7 cellular contexts compared by ENCODE assay signal in the genomic region with DNA sequence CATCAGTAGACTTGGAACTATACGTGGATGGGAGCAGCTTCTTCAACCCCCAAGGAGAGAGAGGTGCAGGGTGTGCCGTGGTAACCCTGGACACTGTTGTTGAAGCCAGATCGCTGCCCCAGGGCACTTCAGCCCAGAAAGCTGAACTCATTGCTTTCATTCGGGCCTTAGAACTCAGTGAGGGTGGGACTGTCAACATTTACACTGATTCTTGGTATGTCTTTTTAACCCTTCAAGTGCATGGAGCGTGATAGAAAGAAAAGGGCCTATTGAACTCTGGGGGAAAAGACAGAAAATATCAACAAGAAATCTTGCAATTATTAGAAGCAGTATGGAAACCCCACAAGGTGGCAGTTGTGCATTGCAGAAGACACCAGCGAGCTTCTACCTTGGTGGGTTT.
DNase-seq lines count a peak whose midpoint lies in the region; ATAC-seq, FAIRE-seq and TF ChIP-seq lines count a peak whose summit lies in the region.
"Not testable (repeated sequence)": the region's sequence is repeated elsewhere in the genome, so short reads cannot be mapped to it uniquely, and the experiment has no call there.

No MANE protein-coding gene starts in this region.

- not testable (repeated sequence) for H4K20me1 ChIP-seq in H9 (ENCODE audit: control insufficient read depth, insufficient read depth, insufficient read length); PC-9 (ENCODE audit: insufficient read depth); HepG2 (ENCODE audit: insufficient read depth, low read length); neural progenitor cell (ENCODE audit: low read depth)

- H3F3A ChIP-seq in PC-9 (ENCODE audit: insufficient read depth, low read depth); neural progenitor cell (ENCODE audit: low read depth): not testable (repeated sequence)

- not testable (repeated sequence) for H3K9me3 Mint-ChIP-seq in Caco-2 (ENCODE audit: unreplicated experiment); H9; chondrocyte (ENCODE audit: low read depth); neural progenitor cell

- intact Hi-C loops in Caco-2 (cut with micrococcal nuclease; ENCODE audit: unreplicated experiment) = loop anchor here (5.0 kb wide), 1 partner anchor 92 kb away; no protein-coding TSS in a partner anchor
- intact Hi-C loops in PC-9 (cut with micrococcal nuclease; ENCODE audit: unreplicated experiment); HepG2 (cut with micrococcal nuclease; ENCODE audit: unreplicated experiment): not testable (repeated sequence)

- DNase-seq in Caco-2 (peak in 1 of 2 experiments; percentile 57), PC-9 (peak in 1 of 2 experiments; percentile 26)
- not testable (repeated sequence) for DNase-seq in H9; chondrocyte (ENCODE audit: low spot score); HepG2 (ENCODE audit: low spot score); neural progenitor cell (ENCODE audit: low spot score)

- not testable (repeated sequence) for H3K79me1 ChIP-seq in H9 (ENCODE audit: insufficient read depth, low read depth, low read length, poor library complexity, severe bottlenecking)

- peak overlapping the region; percentile 93 for H3K27ac Mint-ChIP-seq in Caco-2 (ENCODE audit: unreplicated experiment)
- H3K27ac Mint-ChIP-seq in H9; chondrocyte (ENCODE audit: unreplicated experiment); neural progenitor cell: not testable (repeated sequence)

- not testable (repeated sequence) for H3K23ac ChIP-seq in H9 (ENCODE audit: insufficient read length, low read depth, low read length)

- H3K4me1 ChIP-seq in Caco-2 = peaks cover 12% of the 10 kb centered on the region
- H3K4me1 ChIP-seq in H9 (ENCODE audit: insufficient read depth, low read length); neural progenitor cell: not testable (repeated sequence)
- peaks cover 16% of the 10 kb centered on the region; the same call in 1 of the 2 replicates for H3K4me1 ChIP-seq in PC-9 (replicated peaks; ENCODE audit: insufficient read depth)
- H3K4me1 ChIP-seq in HepG2 (ENCODE audit: insufficient read depth, low read length) = peaks cover 35% of the 10 kb centered on the region

- H3K9me3 ChIP-seq in Caco-2; H9 (ENCODE audit: control insufficient read depth, low read depth, low read length); PC-9 (ENCODE audit: insufficient read depth, low read depth); HepG2 (ENCODE audit: low read length); neural progenitor cell (ENCODE audit: low read depth): not testable (repeated sequence)

- H3K9ac ChIP-seq in H9 (ENCODE audit: extremely low read depth, insufficient read length, low read length); HepG2 (ENCODE audit: insufficient read depth, low read depth, low read length); neural progenitor cell: not testable (repeated sequence)

- H3K27me3 ChIP-seq in Caco-2 (replicated peaks; ENCODE audit: control insufficient read depth, insufficient read depth, low read length); H9 (ENCODE audit: insufficient read depth, low read length); PC-9 (ENCODE audit: insufficient read depth, low read depth); HepG2 (ENCODE audit: control insufficient read depth in 1 of 2, insufficient read depth in 2 of 2, low read length in 2 of 2); neural progenitor cell: not testable (repeated sequence)

- H2AFZ ChIP-seq in H9 (ENCODE audit: low read length); PC-9; HepG2 (ENCODE audit: low read length); neural progenitor cell (replicated peaks): not testable (repeated sequence)

- peak overlapping the region; percentile 61 for H3K4me3 Mint-ChIP-seq in Caco-2 (ENCODE audit: unreplicated experiment)
- H3K4me3 Mint-ChIP-seq in H9; chondrocyte (ENCODE audit: unreplicated experiment); neural progenitor cell: not testable (repeated sequence)

- H3K4me2 ChIP-seq in H9 (ENCODE audit: insufficient read depth, insufficient read length, low read length); neural progenitor cell: not testable (repeated sequence)
- H3K4me2 ChIP-seq in PC-9 (peak overlapping the region; percentile 55), HepG2 (ENCODE audit: low read depth, low read length) (peak overlapping the region; percentile 3; the same call in 1 of the 2 replicates)

- H3K56ac ChIP-seq in H9 (ENCODE audit: insufficient read length, low read depth, low read length) = not testable (repeated sequence)

- H2BK15ac ChIP-seq in H9 (ENCODE audit: low read depth, low read length) = not testable (repeated sequence)

- not testable (repeated sequence) for H3K4ac ChIP-seq in H9 (ENCODE audit: low read depth, low read length)

- ATAC-seq in HepG2 = not testable (repeated sequence)

- not testable (repeated sequence) for H2BK20ac ChIP-seq in H9 (ENCODE audit: low read depth, low read length, poor library complexity, severe bottlenecking)

- H4K5ac ChIP-seq in H9 (ENCODE audit: insufficient read length, low read depth, low read length) = not testable (repeated sequence)

- not testable (repeated sequence) for H2AK5ac ChIP-seq in H9 (ENCODE audit: insufficient read length, low read length)

- peaks cover 11% of the 10 kb centered on the region for H3K4me1 Mint-ChIP-seq in Caco-2 (ENCODE audit: low read depth, unreplicated experiment)
- H3K4me1 Mint-ChIP-seq in H9; chondrocyte (ENCODE audit: low read depth); neural progenitor cell: not testable (repeated sequence)

- not testable (repeated sequence) for TF ChIP-seq POLR2A in HepG2 (IDR thresholded peaks at IDR 0.05; ENCODE audit: insufficient read depth in 1 of 2, low read depth in 2 of 2, low read length in 2 of 2)

- H3K27me3 Mint-ChIP-seq in Caco-2 (ENCODE audit: insufficient read depth, unreplicated experiment); H9 (ENCODE audit: low read depth); chondrocyte (ENCODE audit: low read depth); neural progenitor cell (ENCODE audit: insufficient read depth, low read depth): not testable (repeated sequence)

- no CpG with 5 or more reads among the region's 6 CpGs for WGBS in H9 (ENCODE audit: extremely low coverage, insufficient read length, low lambda C conversion rate)
- WGBS in HepG2 (ENCODE audit: low lambda C conversion rate) = 17% methylated on average over 5 of the region's 6 CpGs

- not testable (repeated sequence) for H3T11ph ChIP-seq in H9 (ENCODE audit: low read length)

- not testable (repeated sequence) for H2BK12ac ChIP-seq in H9 (ENCODE audit: insufficient read length, low read depth, low read length)

- not testable (repeated sequence) for TF ChIP-seq EP300 in HepG2 (IDR thresholded peaks at IDR 0.05; ENCODE audit: low read depth in 2 of 2, low read length in 2 of 2); HepG2 (CRISPR knock-in tag; IDR thresholded peaks at IDR 0.05; ENCODE audit: borderline replicate concordance)

- CTCF ChIA-PET in Caco-2 (lab: Charles Lee); PC-9 (lab: Charles Lee); HepG2 (lab: Yijun Ruan, JAX; ENCODE audit: low intra/inter-chr PET ratio, low total read pairs): not testable (repeated sequence)

- not testable (repeated sequence) for H3K14ac ChIP-seq in H9 (ENCODE audit: insufficient read depth, low read length)

- not testable (repeated sequence) for H2BK5ac ChIP-seq in H9 (ENCODE audit: insufficient read length, low read length)

- H3K36me3 Mint-ChIP-seq in Caco-2 (ENCODE audit: insufficient read depth, unreplicated experiment); H9 (ENCODE audit: insufficient read depth in 1 of 3, low read depth in 3 of 3); chondrocyte (ENCODE audit: low read depth); neural progenitor cell: not testable (repeated sequence)

- H3K4me3 ChIP-seq in Caco-2 (ENCODE audit: low read depth, low read length); PC-9; HepG2 (replicated peaks in 1 of 3; ENCODE audit: insufficient read depth in 1 of 3, low read depth in 2 of 3, low read length in 3 of 3); neural progenitor cell: not testable (repeated sequence)

- not testable (repeated sequence) for H4K91ac ChIP-seq in H9 (ENCODE audit: insufficient read length, low read depth, low read length)

- H3K9me2 ChIP-seq in PC-9 (ENCODE audit: insufficient read depth) = not testable (repeated sequence)

- TF ChIP-seq CTCF in Caco-2 (IDR thresholded peaks at IDR 0.05; ENCODE audit: insufficient read depth in 1 of 2, low read depth in 1 of 2, low read length in 1 of 2, severe bottlenecking in 1 of 2, unreplicated experiment in 1 of 2); HepG2 (CRISPR knock-in tag; IDR thresholded peaks at IDR 0.05): not testable (repeated sequence)
- TF ChIP-seq CTCF in H9 (conservative IDR thresholded peaks at IDR 0.05) = 0 out of 3 replicates have a peak, but pooled peaks have one; percentile 16
- peak; percentile 40; the same call in 1 of the 2 replicates for TF ChIP-seq CTCF in PC-9 (conservative IDR thresholded peaks at IDR 0.05)
- 0 out of 2 replicates have a peak, but pooled peaks have one; percentile 9 for TF ChIP-seq CTCF in VCaP (conservative IDR thresholded peaks at IDR 0.05)
- TF ChIP-seq CTCF in chondrocyte (IDR thresholded peaks at IDR 0.05) = peak; percentile 55
- peak; percentile 18 for TF ChIP-seq CTCF in neural progenitor cell (IDR thresholded peaks at IDR 0.05)

- H2BK120ac ChIP-seq in H9 (ENCODE audit: low read depth, low read length, poor library complexity, severe bottlenecking) = not testable (repeated sequence)

- H3K18ac ChIP-seq in H9 (ENCODE audit: insufficient read length, low read depth, low read length) = not testable (repeated sequence)

- not testable (repeated sequence) for TF ChIP-seq RAD21 in HepG2 (CRISPR knock-in tag; IDR thresholded peaks at IDR 0.05)

- H3K27ac ChIP-seq in H9 (ENCODE audit: insufficient read length, low read depth, low read length); PC-9; VCaP; HepG2 (ENCODE audit: extremely low read length, insufficient read depth, low read length); neural progenitor cell: not testable (repeated sequence)

- H4K8ac ChIP-seq in H9 (replicated peaks; ENCODE audit: insufficient read length, low read depth, low read length) = not testable (repeated sequence)

- in situ Hi-C loops in HepG2 (cut with HindIII; ENCODE audit: extremely low pct_ligation_motif_present, low pct_unique_long_range_greater_than_20kb) = not testable (repeated sequence)

- not testable (repeated sequence) for H3K36me3 ChIP-seq in Caco-2 (ENCODE audit: control insufficient read depth, insufficient read depth, low read length); PC-9 (ENCODE audit: low read depth); HepG2 (replicated peaks in 1 of 2; ENCODE audit: control insufficient read depth in 1 of 2, insufficient read depth in 2 of 2, low read length in 2 of 2); neural progenitor cell

- POLR2A ChIA-PET in Caco-2 (lab: Charles Lee); PC-9 (lab: Charles Lee; ENCODE audit: unreplicated experiment); HepG2 (lab: Yijun Ruan, JAX): not testable (repeated sequence)

- BruUV-seq in Caco-2 (replicated peaks; lab: Mats Ljungman, UMichigan); PC-9 (replicated peaks; lab: Mats Ljungman, UMichigan); HepG2 (replicated peaks; lab: Mats Ljungman, UMichigan): not testable (repeated sequence)

- not testable (repeated sequence) for FAIRE-seq in HepG2 (lab: Jason Lieb, UNC)

- H3K23me2 ChIP-seq in H9 (ENCODE audit: insufficient read length, low read depth, low read length, poor library complexity, severe bottlenecking) = not testable (repeated sequence)

- H3K79me2 ChIP-seq in H9 (ENCODE audit: insufficient read depth, low read length); PC-9 (ENCODE audit: low read depth); HepG2 (ENCODE audit: insufficient read depth, low read length); neural progenitor cell (ENCODE audit: low read depth): not testable (repeated sequence)
